ENCODE assay signal across 8 cellular contexts in genomic region chr19:2270157-2270571, GRCh38. TPM values are rescaled to one million over a fixed set of nuclear protein-coding genes. Genes with fewer than 3 reads are reported as not detected.
DNase-seq lines count a peak whose midpoint lies in the region; ATAC-seq and TF ChIP-seq lines count a peak whose summit lies in the region.

No MANE protein-coding gene starts in this region.

- no peak for TF ChIP-seq POLR2A in prostate gland (IDR thresholded peaks at IDR 0.05)

- H3K4me3 Mint-ChIP-seq in activated T-helper 17 cell treated with anti-CD3 and anti-CD28 coated beads, Interleukin-2, amount 50 U/mL, for 72 hours, result peak overlapping the region; percentile 91
- peak overlapping the region; percentile 88 for H3K4me3 Mint-ChIP-seq in glutamatergic neuron (ENCODE audit: unreplicated experiment)

- H3K4me1 Mint-ChIP-seq in activated T-helper 17 cell treated with anti-CD3 and anti-CD28 coated beads, Interleukin-2, amount 50 U/mL, for 72 hours, result peaks cover 18% of the 10 kb centered on the region
- H3K4me1 Mint-ChIP-seq in glutamatergic neuron (ENCODE audit: low read depth, unreplicated experiment), result peaks cover 13% of the 10 kb centered on the region

- peaks cover 60% of the 10 kb centered on the region for H3K36me3 Mint-ChIP-seq in activated T-helper 17 cell treated with anti-CD3 and anti-CD28 coated beads, Interleukin-2, amount 50 U/mL, for 72 hours (ENCODE audit: low read depth)
- no peaks in the 10 kb centered on the region for H3K36me3 Mint-ChIP-seq in glutamatergic neuron (ENCODE audit: unreplicated experiment)

- under 1% methylated on average over 51 of the region's 51 CpGs for WGBS in prostate gland

- peak overlapping the region; percentile 68 for H3K27ac Mint-ChIP-seq in activated T-helper 17 cell treated with anti-CD3 and anti-CD28 coated beads, Interleukin-2, amount 50 U/mL, for 72 hours
- peak overlapping the region; percentile 94 for H3K27ac Mint-ChIP-seq in glutamatergic neuron (ENCODE audit: unreplicated experiment)

- H3K4me1 ChIP-seq in prostate gland (replicated peaks), result peaks cover 19% of the 10 kb centered on the region

- peak; percentile 36 for DNase-seq in DMS53 (lab: John Stamatoyannopoulos, UW)
- no peak for DNase-seq in DMS53 treated with DMSO at 0.1 percent for 48 hours (lab: John Stamatoyannopoulos, UW; ENCODE audit: unreplicated experiment)
- no peak for DNase-seq in glutamatergic neuron
- no peak for DNase-seq in prostate gland (ENCODE audit: low spot score)
- no peak for DNase-seq in glomerular visceral epithelial cell (ENCODE audit: extremely low spot score)

- peak overlapping the region; percentile 100 for H3K4me3 ChIP-seq in prostate gland

- H3K27me3 ChIP-seq in prostate gland (replicated peaks; ENCODE audit: insufficient read depth), result no peaks in the 10 kb centered on the region

- intact Hi-C loops in prostate gland (cut with DNase I), result loop anchor here (5.0 kb wide), 2 partner anchors 108 to 173 kb away; partner anchors contain the start of genes DOT1L, IZUMO4 and MOB3A

- peaks cover 0 to 5% of the 10 kb centered on the region in 2 donors for H3K36me3 ChIP-seq in prostate gland

- no peaks in the 10 kb centered on the region for H3K9me3 ChIP-seq in prostate gland

- peak overlapping the region; percentile 99 for H3K27ac ChIP-seq in prostate gland

- no peaks in the 10 kb centered on the region for H3K27me3 Mint-ChIP-seq in activated T-helper 17 cell treated with anti-CD3 and anti-CD28 coated beads, Interleukin-2, amount 50 U/mL, for 72 hours
- H3K27me3 Mint-ChIP-seq in glutamatergic neuron (ENCODE audit: unreplicated experiment), result peaks cover 10% of the 10 kb centered on the region

- TF ChIP-seq CTCF in glutamatergic neuron (IDR thresholded peaks at IDR 0.05; ENCODE audit: partially characterized antibody, unreplicated experiment), result no peak
- TF ChIP-seq CTCF in prostate gland (IDR thresholded peaks at IDR 0.05), result no peak

- no peaks in the 10 kb centered on the region for H3K9me3 Mint-ChIP-seq in activated T-helper 17 cell treated with anti-CD3 and anti-CD28 coated beads, Interleukin-2, amount 50 U/mL, for 72 hours
- H3K9me3 Mint-ChIP-seq in glutamatergic neuron (ENCODE audit: unreplicated experiment), result peaks cover 23% of the 10 kb centered on the region

- no peak for ATAC-seq in activated T-helper 17 cell treated with anti-CD3 and anti-CD28 coated beads, Interleukin-2, amount 50 U/mL, for 72 hours (replicated peaks)
- ATAC-seq in HG02763 (IDR thresholded peaks at IDR 0.05; ENCODE audit: unreplicated experiment), result no peak
- no peak for ATAC-seq in HG02678 (IDR thresholded peaks at IDR 0.05; ENCODE audit: unreplicated experiment)

RNA-seq across cellular contexts. Expression of gene PEAK3, which starts 11.8 kb away (rescaled TPM):
- total RNA-seq in activated T-helper 17 cell treated with anti-CD3 and anti-CD28 coated beads, Interleukin-2, amount 50 U/mL, for 72 hours, result under 1 TPM; 0.09 to 0.32 TPM
- total RNA-seq in glutamatergic neuron (ENCODE audit: unreplicated experiment), result not detected
- under 1 TPM; 0.27 to 0.80 TPM for total RNA-seq in prostate gland

RNA-seq across cellular contexts. Expression of gene JSRP1, which starts 13.9 kb away (rescaled TPM):
- 1 to 10 TPM in 1 of 2 donors, under 1 TPM in 1; 0.61 to 1.0 TPM for total RNA-seq in activated T-helper 17 cell treated with anti-CD3 and anti-CD28 coated beads, Interleukin-2, amount 50 U/mL, for 72 hours
- total RNA-seq in glutamatergic neuron (ENCODE audit: unreplicated experiment) (not detected), prostate gland (under 1 TPM in 1 of 2 donors, not detected in 1; 0.96 TPM)

RNA-seq across cellular contexts. Expression of gene AMH, which starts 21.0 kb away (rescaled TPM):
- total RNA-seq in activated T-helper 17 cell treated with anti-CD3 and anti-CD28 coated beads, Interleukin-2, amount 50 U/mL, for 72 hours, result 1 to 10 TPM; 2.0 to 6.1 TPM
- total RNA-seq in glutamatergic neuron (ENCODE audit: unreplicated experiment) (11.0 TPM), prostate gland (100 to 1,000 TPM in 1 of 2 donors, under 1 TPM in 1; 0.46 to 160 TPM)

RNA-seq across cellular contexts. Expression of gene SF3A2, which starts 33.5 kb away (rescaled TPM):
- total RNA-seq in activated T-helper 17 cell treated with anti-CD3 and anti-CD28 coated beads, Interleukin-2, amount 50 U/mL, for 72 hours, result 100 to 1,000 TPM in 1 of 2 donors, 10 to 100 TPM in 1; 99.5 to 119 TPM
- total RNA-seq in glutamatergic neuron (ENCODE audit: unreplicated experiment) (101 TPM), prostate gland (100 to 1,000 TPM in 1 of 2 donors, 10 to 100 TPM in 1; 31.9 to 113 TPM)

RNA-seq across cellular contexts. Expression of gene PLEKHJ1, which starts 34.0 kb away (rescaled TPM):
- total RNA-seq in activated T-helper 17 cell treated with anti-CD3 and anti-CD28 coated beads, Interleukin-2, amount 50 U/mL, for 72 hours, result 10 to 100 TPM; 45.8 to 74.8 TPM
- total RNA-seq in glutamatergic neuron (ENCODE audit: unreplicated experiment) (164 TPM), prostate gland (10 to 100 TPM; 59.4 to 91.7 TPM)
